Comparison of ENCODE assay signal across 8 cellular contexts in genomic region chr1:48471603-48472576, GRCh38. TPM values are rescaled to one million over a fixed set of nuclear protein-coding genes. Genes with fewer than 3 reads are reported as not detected.
A peak's percentile ranks its signal among the peaks of the same experiment; 100 is the strongest.
DNase-seq lines count a peak whose midpoint lies in the region; ATAC-seq and TF ChIP-seq lines count a peak whose summit lies in the region.

TSS of gene SPATA6 (minus strand) at chr1:48472204. CDS start at chr1:48472008, 196 bp downstream.

- peak within 1 kb of the TSS; percentile 99 for H2AFZ ChIP-seq in PC-3 (ENCODE audit: low read length)

- no peaks in the 10 kb centered on the region for H4K20me1 ChIP-seq in PC-3 (ENCODE audit: low read length)

- H3K27me3 ChIP-seq in HUES64 (ENCODE audit: insufficient read depth, low read length) (no peaks in the 10 kb centered on the region), PC-3 (ENCODE audit: low read length) (no peaks in the 10 kb centered on the region)

- H3K36me3 Mint-ChIP-seq in Calu3 (ENCODE audit: insufficient read depth, unreplicated experiment), result peaks cover 24% of the 10 kb centered on the region
- no peaks in the 10 kb centered on the region for H3K36me3 Mint-ChIP-seq in activated T-helper 2 cell treated with anti-CD3 and anti-CD28 coated beads, Interferon-gamma antibody, Interleukin-2, Interleukin-4, amounts not matched to agents 10 μg/mL and 5 μg/mL and 100 μg/mL, durations not matched to agents 14 hours and 24 hours and 36 hours (ENCODE audit: low read depth)
- no peaks in the 10 kb centered on the region for H3K36me3 Mint-ChIP-seq in naive B cell

- no peaks in the 10 kb centered on the region for H3K9me2 ChIP-seq in PC-3 (replicated peaks; ENCODE audit: low read length)

- BruUV-seq in Calu3 (replicated peaks; lab: Mats Ljungman, UMichigan) (no TSS peak), PC-3 (replicated peaks; lab: Mats Ljungman, UMichigan) (TSS peak; percentile 51)

- H3K4me3 ChIP-seq in HUES64 (ENCODE audit: low read length) (peak within 1 kb of the TSS; percentile 62), PC-3 (ENCODE audit: low read length) (peak within 1 kb of the TSS; percentile 77), fibroblast of mammary gland (ENCODE audit: control insufficient read depth, low read depth, low read length) (peak within 1 kb of the TSS; percentile 64)

- under 1% methylated on average over 78 of the region's 79 CpGs for WGBS in HUES64

- ATAC-seq in GM21528 (IDR thresholded peaks at IDR 0.05; ENCODE audit: low FRiP score, unreplicated experiment), result peak; percentile 100
- peak; percentile 92 for ATAC-seq in PC-3
- peak; percentile 85 to 87 for ATAC-seq in naive B cell (ENCODE audit: low read depth in 2 of 2)

- H3K27ac Mint-ChIP-seq in Calu3 (ENCODE audit: unreplicated experiment) (peak within 1 kb of the TSS; percentile 87), naive B cell (peak within 1 kb of the TSS; percentile 46 to 99 (median 92))
- no peak within 1 kb of the TSS for H3K27ac Mint-ChIP-seq in activated T-helper 2 cell treated with anti-CD3 and anti-CD28 coated beads, Interferon-gamma antibody, Interleukin-2, Interleukin-4, amounts not matched to agents 10 μg/mL and 5 μg/mL and 100 μg/mL, durations not matched to agents 14 hours and 24 hours and 36 hours

- H3F3A ChIP-seq in PC-3 (ENCODE audit: low read length, unreplicated experiment), result no peaks in the 10 kb centered on the region

- DNase-seq in Calu3 (peak; percentile 94), PC-3 (peak; percentile 89), fibroblast of mammary gland (ENCODE audit: low read depth) (peak; percentile 93), naive B cell (peak; percentile 92)
- peak; percentile 88 for DNase-seq in activated T-helper 2 cell treated with anti-CD3 and anti-CD28 coated beads, Interferon-gamma antibody, Interleukin-2, Interleukin-4, amounts not matched to agents 10 μg/mL and 5 μg/mL and 100 μg/mL, durations not matched to agents 14 hours and 24 hours and 36 hours (ENCODE audit: low spot score)
- peak; percentile 94 for DNase-seq in stimulated activated CD8-positive, alpha-beta memory T cell treated with anti-CD3 and anti-CD28 coated beads, Interleukin-7, amount 100 ng/mL, for 24 hours (ENCODE audit: low read depth)

- H3K79me2 ChIP-seq in PC-3 (ENCODE audit: low read length), result no peaks in the 10 kb centered on the region

- H3K27ac ChIP-seq in HUES64 (ENCODE audit: low read depth, low read length), result peak within 1 kb of the TSS; percentile 55
- H3K27ac ChIP-seq in PC-3 (ENCODE audit: low read length), result no peak within 1 kb of the TSS

- H3K9me3 ChIP-seq in HUES64 (ENCODE audit: insufficient read depth, low read depth, low read length) (no peaks in the 10 kb centered on the region), PC-3 (ENCODE audit: low read length) (no peaks in the 10 kb centered on the region)

- H3K9me3 Mint-ChIP-seq in Calu3 (ENCODE audit: low read depth, unreplicated experiment) (peaks cover 2% of the 10 kb centered on the region), naive B cell (peaks cover 0 to 15% (median 5%) of the 10 kb centered on the region in 7 donors)
- H3K9me3 Mint-ChIP-seq in activated T-helper 2 cell treated with anti-CD3 and anti-CD28 coated beads, Interferon-gamma antibody, Interleukin-2, Interleukin-4, amounts not matched to agents 10 μg/mL and 5 μg/mL and 100 μg/mL, durations not matched to agents 14 hours and 24 hours and 36 hours, result no peaks in the 10 kb centered on the region

- H3K4me1 Mint-ChIP-seq in Calu3 (ENCODE audit: low read depth, unreplicated experiment) (peaks cover 22% of the 10 kb centered on the region), naive B cell (peaks cover 30 to 34% (median 32%) of the 10 kb centered on the region in 3 donors)
- H3K4me1 Mint-ChIP-seq in activated T-helper 2 cell treated with anti-CD3 and anti-CD28 coated beads, Interferon-gamma antibody, Interleukin-2, Interleukin-4, amounts not matched to agents 10 μg/mL and 5 μg/mL and 100 μg/mL, durations not matched to agents 14 hours and 24 hours and 36 hours (ENCODE audit: low read depth), result peaks cover 14% of the 10 kb centered on the region

- TF ChIP-seq CTCF in Calu3 (IDR thresholded peaks at IDR 0.05; ENCODE audit: unreplicated experiment), result no peak
- TF ChIP-seq CTCF in PC-3 (conservative IDR thresholded peaks at IDR 0.05; ENCODE audit: low read depth, low read length), result no peak
- TF ChIP-seq CTCF in fibroblast of mammary gland (conservative IDR thresholded peaks at IDR 0.05; ENCODE audit: control insufficient read depth, insufficient read depth, low read depth, low read length), result no peak

- intact Hi-C loops in Calu3 (cut with micrococcal nuclease; ENCODE audit: unreplicated experiment), result no loop called here
- intact Hi-C loops in PC-3 (cut with micrococcal nuclease), result loop anchor here (2.0 kb wide), 1 partner anchor 27 kb away; no protein-coding TSS in a partner anchor
- intact Hi-C loops in activated T-helper 2 cell treated with anti-CD3 and anti-CD28 coated beads, Interferon-gamma antibody, Interleukin-2, Interleukin-4, amounts not matched to agents 10 μg/mL and 5 μg/mL and 100 μg/mL, durations not matched to agents 14 hours and 24 hours and 36 hours (cut with micrococcal nuclease), result no loop called here

- CTCF ChIA-PET in Calu3 (lab: Charles Lee), result interaction anchor here (0.6 to 1.9 kb wide), 5 partner anchors 22 to 1323 kb away, joined by 3 to 18 read pairs (median 5); no protein-coding TSS in a partner anchor
- CTCF ChIA-PET in PC-3 (lab: Charles Lee), result interaction anchor here (0.6 to 1.3 kb wide), 5 partner anchors 22 to 121 kb away, joined by 3 to 10 read pairs (median 8); no protein-coding TSS in a partner anchor

- no peaks in the 10 kb centered on the region for H3K36me3 ChIP-seq in HUES64 (ENCODE audit: insufficient read depth, low read length)
- no peaks in the 10 kb centered on the region for H3K36me3 ChIP-seq in PC-3 (ENCODE audit: low read depth, low read length)

- POLR2A ChIA-PET in PC-3 (lab: Charles Lee; ENCODE audit: unreplicated experiment), result interaction anchor here (0.6 to 1.0 kb wide), 4 partner anchors 13 to 69 kb away, joined by 3 to 6 read pairs (median 4); no protein-coding TSS in a partner anchor

- peak within 1 kb of the TSS; percentile 98 for H3K4me2 ChIP-seq in PC-3 (ENCODE audit: low read length)

- no peaks in the 10 kb centered on the region for H3K27me3 Mint-ChIP-seq in Calu3 (ENCODE audit: unreplicated experiment)
- peaks cover 23% of the 10 kb centered on the region for H3K27me3 Mint-ChIP-seq in activated T-helper 2 cell treated with anti-CD3 and anti-CD28 coated beads, Interferon-gamma antibody, Interleukin-2, Interleukin-4, amounts not matched to agents 10 μg/mL and 5 μg/mL and 100 μg/mL, durations not matched to agents 14 hours and 24 hours and 36 hours (ENCODE audit: low read depth)
- H3K27me3 Mint-ChIP-seq in naive B cell, result peaks cover 0 to 11% (median 0%) of the 10 kb centered on the region in 3 donors

- peaks cover 17% of the 10 kb centered on the region for H3K4me1 ChIP-seq in HUES64 (ENCODE audit: insufficient read depth, low read length)
- peaks cover 7% of the 10 kb centered on the region; the same call in 1 of the 2 replicates for H3K4me1 ChIP-seq in PC-3 (ENCODE audit: insufficient read depth, low read length)

- H3K9ac ChIP-seq in HUES64 (ENCODE audit: low read depth, low read length) (peak within 1 kb of the TSS; percentile 65), PC-3 (ENCODE audit: low read length) (peak within 1 kb of the TSS; percentile 63)

- H3K4me3 Mint-ChIP-seq in Calu3 (ENCODE audit: low read depth, unreplicated experiment) (peak within 1 kb of the TSS; percentile 90), naive B cell (peak within 1 kb of the TSS; percentile 86 to 97 (median 94))
- H3K4me3 Mint-ChIP-seq in activated T-helper 2 cell treated with anti-CD3 and anti-CD28 coated beads, Interferon-gamma antibody, Interleukin-2, Interleukin-4, amounts not matched to agents 10 μg/mL and 5 μg/mL and 100 μg/mL, durations not matched to agents 14 hours and 24 hours and 36 hours (ENCODE audit: low read depth), result peak within 1 kb of the TSS; percentile 80

RNA-seq across cellular contexts. Expression of gene SPATA6, which starts in this region (rescaled TPM):
- 7.1 and 15.7 TPM in 2 replicates for total RNA-seq in Calu3 (2022)
- 7.7 TPM for polyA plus RNA-seq in HUES64 (2013, experiment 1 of 2)
- 9.7 TPM for polyA plus RNA-seq in HUES64 (2013, experiment 2 of 2)
- 0.40 and 2.8 TPM in 2 replicates for total RNA-seq in PC-3 (2014; rRNA removed)
- 1.2 and 1.4 TPM in 2 replicates for total RNA-seq in activated T-helper 2 cell treated with anti-CD3 and anti-CD28 coated beads, Interferon-gamma antibody, Interleukin-2, Interleukin-4, amounts not matched to agents 10 μg/mL and 5 μg/mL and 100 μg/mL, durations not matched to agents 14 hours and 24 hours and 36 hours
- polyA plus RNA-seq in naive B cell (ENCODE audit: low read depth in 6 of 6), result 1 to 10 TPM; 1.7 to 2.9 (median 2.5) TPM
